ENCODE assay signal across 9 cellular contexts in genomic region chr17:40067710-40068109, GRCh38. TPM values are rescaled to one million over a fixed set of nuclear protein-coding genes. Genes with fewer than 3 reads are reported as not detected.
DNase-seq lines count a peak whose midpoint lies in the region; ATAC-seq and TF ChIP-seq lines count a peak whose summit lies in the region.
"Had no signal": no experiment of that assay in that cellular context is flagged by ENCODE, and none has a peak within 500 bp of the region (broad histone marks: within the 10 kb centered on the region; RNA-seq: fewer than 3 reads in every experiment).

No MANE protein-coding gene starts in this region.

- H3K36me3 ChIP-seq in CD4-positive, alpha-beta memory T cell (ENCODE audit: insufficient read depth, low read length) = no peaks in the 10 kb centered on the region
- H3K36me3 ChIP-seq in SK-N-MC (ENCODE audit: insufficient read depth, low read length) (no peaks in the 10 kb centered on the region), esophagus (ENCODE audit: control insufficient read depth in 2 of 2, insufficient read depth in 2 of 2, low read length in 1 of 2) (no peaks in the 10 kb centered on the region), sigmoid colon (no peaks in the 10 kb centered on the region)

- no peaks in the 10 kb centered on the region for H3K27me3 Mint-ChIP-seq in CD4-positive, alpha-beta memory T cell

- H3K9ac ChIP-seq in SK-N-MC (ENCODE audit: insufficient read length) = no peak overlapping the region

- no peaks in the 10 kb centered on the region for H3K9me3 Mint-ChIP-seq in CD4-positive, alpha-beta memory T cell

- TF ChIP-seq POLR2A in sigmoid colon (IDR thresholded peaks at IDR 0.05) = no peak

- intact Hi-C loops in CD4-positive, alpha-beta memory T cell (cut with micrococcal nuclease) = loop anchor here (2.0 kb wide), 1 partner anchor 41 kb away; no protein-coding TSS in a partner anchor
- intact Hi-C loops in sigmoid colon (cut with DNase I) = no loop called here

- no peak for DNase-seq in CD4-positive, alpha-beta memory T cell
- DNase-seq in SK-N-MC (ENCODE audit: low read depth, low spot score) = no peak
- DNase-seq in sigmoid colon = no peak
- no peak for DNase-seq in GM10248 (ENCODE audit: extremely low spot score)
- no peak for DNase-seq in NCI-H2081 (lab: John Stamatoyannopoulos, UW)

- H3K4me3 Mint-ChIP-seq in CD4-positive, alpha-beta memory T cell = peak overlapping the region; percentile 85 to 92 (median 88)

- no peaks in the 10 kb centered on the region for H3K9me3 ChIP-seq in CD4-positive, alpha-beta memory T cell (ENCODE audit: control insufficient read depth in 1 of 2, low read length in 2 of 2)
- no peaks in the 10 kb centered on the region for H3K9me3 ChIP-seq in SK-N-MC (ENCODE audit: low read depth, low read length)
- no peaks in the 10 kb centered on the region for H3K9me3 ChIP-seq in esophagus (ENCODE audit: control insufficient read depth in 2 of 2, insufficient read depth in 1 of 2, low read depth in 1 of 2, low read length in 1 of 2)
- no peaks in the 10 kb centered on the region for H3K9me3 ChIP-seq in sigmoid colon

- no peak for ATAC-seq in HG03565 (IDR thresholded peaks at IDR 0.05; ENCODE audit: unreplicated experiment)
- ATAC-seq in GM19023 (IDR thresholded peaks at IDR 0.05; ENCODE audit: unreplicated experiment) = no peak

- peak overlapping the region; percentile 54 for H3K27ac ChIP-seq in CD4-positive, alpha-beta memory T cell (ENCODE audit: low read depth, low read length)
- H3K27ac ChIP-seq in SK-N-MC (peak overlapping the region; percentile 91), esophagus (ENCODE audit: low read depth in 2 of 2, low read length in 1 of 2) (peak overlapping the region; percentile 89 to 94), sigmoid colon (peak overlapping the region; percentile 96 to 99 (median 98))

- POLR2A ChIA-PET in CD4-positive, alpha-beta memory T cell (lab: Charles Lee; ENCODE audit: partially characterized antibody) = interaction anchor here (2.0 to 15.8 kb wide), 4 partner anchors 14 to 44 kb away, joined by 14 to 304 read pairs (median 96); partner anchors contain the start of genes MED24 and NR1D1
- POLR2A ChIA-PET in GM10248 (lab: Yijun Ruan, JAX) = no interaction called here

- 91 to 95% methylated on average over 7 of the region's 7 CpGs for WGBS in esophagus, 2 donors
- 94 to 96% methylated on average over 7 of the region's 7 CpGs for WGBS in sigmoid colon, 2 donors

- H3K4me3 ChIP-seq in CD4-positive, alpha-beta memory T cell (ENCODE audit: low read length in 2 of 2) = no peak overlapping the region
- H3K4me3 ChIP-seq in SK-N-MC = no peak overlapping the region
- H3K4me3 ChIP-seq in esophagus (ENCODE audit: low read depth in 1 of 2, low read length in 2 of 2) = no peak overlapping the region
- no peak overlapping the region for H3K4me3 ChIP-seq in sigmoid colon

- H3K36me3 Mint-ChIP-seq in CD4-positive, alpha-beta memory T cell = peaks cover 0 to 3% of the 10 kb centered on the region in 2 donors

- H3K27ac Mint-ChIP-seq in CD4-positive, alpha-beta memory T cell = peak overlapping the region; percentile 92 to 96 (median 95)

- TF ChIP-seq EP300 in sigmoid colon (IDR thresholded peaks at IDR 0.05) = no peak

- no peak for TF ChIP-seq CTCF in sigmoid colon (IDR thresholded peaks at IDR 0.05)
- no peak for TF ChIP-seq CTCF in GM10248 (IDR thresholded peaks at IDR 0.05; ENCODE audit: control extremely low read depth, extremely low read depth, low read depth, missing control alignments)

- peaks cover 88% of the 10 kb centered on the region for H3K4me1 ChIP-seq in CD4-positive, alpha-beta memory T cell (ENCODE audit: insufficient read depth, low read length)
- H3K4me1 ChIP-seq in esophagus (ENCODE audit: control insufficient read depth in 2 of 2, insufficient read depth in 2 of 2, low read length in 1 of 2) (peaks cover 28 to 51% of the 10 kb centered on the region in 2 donors), sigmoid colon (peaks cover 0 to 91% (median 87%) of the 10 kb centered on the region in 4 donors)

- CTCF ChIA-PET in CD4-positive, alpha-beta memory T cell (lab: Charles Lee; ENCODE audit: partially characterized antibody) = interaction anchor here (1.3 to 26.4 kb wide), 5 partner anchors 8 to 100 kb away, joined by 3 to 543 read pairs (median 21); partner anchors contain the start of gene NR1D1
- CTCF ChIA-PET in GM10248 (lab: Yijun Ruan, JAX) = interaction anchor here (1.0 to 14.2 kb wide), 8 partner anchors 9 to 123 kb away, joined by 3 to 215 read pairs (median 6); partner anchors contain the start of genes CSF3 and MED24

- peaks cover 52 to 83% (median 66%) of the 10 kb centered on the region in 4 donors for H3K4me1 Mint-ChIP-seq in CD4-positive, alpha-beta memory T cell

- no peaks in the 10 kb centered on the region for H3K27me3 ChIP-seq in CD4-positive, alpha-beta memory T cell (ENCODE audit: insufficient read depth, low read length)
- no peaks in the 10 kb centered on the region for H3K27me3 ChIP-seq in esophagus (ENCODE audit: control insufficient read depth in 1 of 2, insufficient read depth in 2 of 2, low read length in 2 of 2)
- no peaks in the 10 kb centered on the region for H3K27me3 ChIP-seq in sigmoid colon

RNA-seq across cellular contexts. Expression of gene THRA, which starts 4.9 kb away (rescaled TPM):
- 10 to 100 TPM; 35.9 to 41.3 TPM for total RNA-seq in CD4-positive, alpha-beta memory T cell
- polyA plus RNA-seq in CD4-positive, alpha-beta memory T cell = 10 to 100 TPM in 1 of 2 donors, 1 to 10 TPM in 1; 5.8 to 11.9 TPM
- polyA plus RNA-seq in esophagus (10 to 100 TPM; 10.5 to 11.0 TPM), sigmoid colon (10 to 100 TPM; 25.4 to 35.4 (median 25.8) TPM)
- total RNA-seq in sigmoid colon = 10 to 100 TPM; 78.8 to 86.1 (median 83.8) TPM

RNA-seq across cellular contexts. Expression of gene MED24, which starts 13.5 kb away (rescaled TPM):
- 10 to 100 TPM; 81.1 to 93.0 TPM for total RNA-seq in CD4-positive, alpha-beta memory T cell
- polyA plus RNA-seq in CD4-positive, alpha-beta memory T cell = 10 to 100 TPM; 34.0 to 46.2 TPM
- 10 to 100 TPM; 37.7 to 43.7 TPM for polyA plus RNA-seq in esophagus
- 10 to 100 TPM; 27.3 to 64.8 (median 31.7) TPM for total RNA-seq in sigmoid colon
- polyA plus RNA-seq in sigmoid colon = 10 to 100 TPM; 19.2 to 83.0 (median 29.1) TPM

RNA-seq across cellular contexts. Expression of gene NR1D1, which starts 32.7 kb away (rescaled TPM):
- total RNA-seq in CD4-positive, alpha-beta memory T cell = 10 to 100 TPM; 14.8 to 15.1 TPM
- 10 to 100 TPM in 1 of 2 donors, 1 to 10 TPM in 1; 5.7 to 12.3 TPM for polyA plus RNA-seq in CD4-positive, alpha-beta memory T cell
- polyA plus RNA-seq in esophagus = 10 to 100 TPM; 23.6 to 24.6 TPM
- total RNA-seq in sigmoid colon = 10 to 100 TPM in 3 of 4 donors, 1 to 10 TPM in 1; 4.1 to 12.8 (median 11.9) TPM
- 10 to 100 TPM in 1 of 3 donors, 1 to 10 TPM in 2; 4.4 to 11.4 (median 8.1) TPM for polyA plus RNA-seq in sigmoid colon

RNA-seq across cellular contexts. Expression of gene CSF3, which starts 52.5 kb away (rescaled TPM):
- total RNA-seq in CD4-positive, alpha-beta memory T cell = not detected
- polyA plus RNA-seq in CD4-positive, alpha-beta memory T cell = not detected
- under 1 TPM; 0.26 to 0.29 TPM for polyA plus RNA-seq in esophagus
- total RNA-seq in sigmoid colon = 10 to 100 TPM in 1 of 4 donors, not detected in 3; 23.3 TPM
- 1 to 10 TPM in 2 of 3 donors, not detected in 1; 1.2 to 3.1 TPM for polyA plus RNA-seq in sigmoid colon
- total RNA-seq: activated CD8-positive, alpha-beta memory T cell treated with anti-CD3 and anti-CD28 coated beads for 36 hours had no signal

RNA-seq across cellular contexts. Expression of gene MSL1, which starts 54.1 kb away (rescaled TPM):
- 100 to 1,000 TPM; 130 to 133 TPM for total RNA-seq in CD4-positive, alpha-beta memory T cell
- 1 to 10 TPM; 6.0 to 8.3 TPM for polyA plus RNA-seq in CD4-positive, alpha-beta memory T cell
- polyA plus RNA-seq in esophagus = 10 to 100 TPM; 42.1 to 59.5 TPM
- 10 to 100 TPM; 52.3 to 92.2 (median 58.0) TPM for total RNA-seq in sigmoid colon
- 10 to 100 TPM; 29.4 to 63.5 (median 34.0) TPM for polyA plus RNA-seq in sigmoid colon
